1 cellular context compared by ENCODE assay signal in the genomic region with DNA sequence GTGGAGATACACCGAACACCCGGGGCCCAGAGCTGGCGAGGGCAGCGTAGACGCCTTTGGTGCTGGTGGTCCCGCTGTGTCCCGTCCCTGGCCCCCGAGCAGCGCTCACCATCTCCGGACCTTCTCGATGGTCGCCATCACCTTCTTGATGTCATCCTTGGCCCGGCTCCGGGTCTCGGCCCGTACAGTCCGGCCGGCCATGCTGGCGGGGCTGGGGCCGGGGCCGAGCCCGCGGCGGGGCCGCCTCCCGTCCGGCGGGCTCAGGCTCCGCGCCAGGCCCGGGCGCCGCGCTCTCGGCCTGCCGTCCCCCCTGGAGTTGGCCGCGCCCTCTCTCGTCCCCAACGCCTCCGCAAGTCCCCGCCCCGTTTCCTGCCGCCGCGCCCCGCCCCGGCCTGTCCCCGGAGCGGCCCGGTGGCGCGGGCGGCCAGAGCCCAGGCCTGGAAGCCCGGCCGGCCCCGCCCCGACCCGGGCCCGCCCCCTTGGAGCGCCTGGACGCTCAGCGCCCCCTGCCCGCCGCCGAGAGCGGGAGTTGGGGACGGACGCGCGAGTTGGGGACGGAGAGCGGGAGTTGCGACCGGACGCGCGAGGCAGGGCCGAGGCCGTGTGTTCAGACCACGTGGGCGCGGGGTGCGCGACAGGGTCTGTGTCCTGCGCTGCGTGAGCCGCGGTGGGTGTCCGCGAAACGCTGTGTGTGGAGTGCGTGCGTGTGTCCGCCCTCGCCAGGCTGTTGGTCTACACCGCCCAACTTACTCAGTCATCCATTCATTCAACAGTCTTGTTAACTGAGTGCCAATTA.
A peak's percentile ranks its signal among the peaks of the same experiment; 100 is the strongest.
TF ChIP-seq lines count a peak whose summit lies in the region.

TSS of gene BCL7C (minus strand) at position 334 of the 796 bp plus-strand sequence. CDS start at position 201, 133 bp downstream.

TF ChIP-seq in K562, 482 proteins besides CTCF, POLR2A, EP300 and RAD21 (continued from another document and continues in another):
- TF ChIP-seq, protein P1, sequence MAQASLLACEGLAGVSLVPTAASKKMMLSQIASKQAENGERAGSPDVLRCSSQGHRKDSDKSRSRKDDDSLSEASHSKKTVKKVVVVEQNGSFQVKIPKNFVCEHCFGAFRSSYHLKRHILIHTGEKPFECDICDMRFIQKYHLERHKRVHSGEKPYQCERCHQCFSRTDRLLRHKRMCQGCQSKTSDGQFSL (CRISPR knock-in tag; IDR thresholded peaks at IDR 0.05): peak; percentile 77
- TF ChIP-seq, protein P1 (tag; IDR thresholded peaks at IDR 0.05): no peak
- no peak for TF ChIP-seq MITF (IDR thresholded peaks at IDR 0.05)
- no peak for TF ChIP-seq ZNF347 (CRISPR knock-in tag; IDR thresholded peaks at IDR 0.05; ENCODE audit: low read depth)
- TF ChIP-seq NFRKB (IDR thresholded peaks at IDR 0.05; ENCODE audit: low read depth): peak; percentile 70; the same call in 1 of the 2 replicates
- TF ChIP-seq, protein P2, sequence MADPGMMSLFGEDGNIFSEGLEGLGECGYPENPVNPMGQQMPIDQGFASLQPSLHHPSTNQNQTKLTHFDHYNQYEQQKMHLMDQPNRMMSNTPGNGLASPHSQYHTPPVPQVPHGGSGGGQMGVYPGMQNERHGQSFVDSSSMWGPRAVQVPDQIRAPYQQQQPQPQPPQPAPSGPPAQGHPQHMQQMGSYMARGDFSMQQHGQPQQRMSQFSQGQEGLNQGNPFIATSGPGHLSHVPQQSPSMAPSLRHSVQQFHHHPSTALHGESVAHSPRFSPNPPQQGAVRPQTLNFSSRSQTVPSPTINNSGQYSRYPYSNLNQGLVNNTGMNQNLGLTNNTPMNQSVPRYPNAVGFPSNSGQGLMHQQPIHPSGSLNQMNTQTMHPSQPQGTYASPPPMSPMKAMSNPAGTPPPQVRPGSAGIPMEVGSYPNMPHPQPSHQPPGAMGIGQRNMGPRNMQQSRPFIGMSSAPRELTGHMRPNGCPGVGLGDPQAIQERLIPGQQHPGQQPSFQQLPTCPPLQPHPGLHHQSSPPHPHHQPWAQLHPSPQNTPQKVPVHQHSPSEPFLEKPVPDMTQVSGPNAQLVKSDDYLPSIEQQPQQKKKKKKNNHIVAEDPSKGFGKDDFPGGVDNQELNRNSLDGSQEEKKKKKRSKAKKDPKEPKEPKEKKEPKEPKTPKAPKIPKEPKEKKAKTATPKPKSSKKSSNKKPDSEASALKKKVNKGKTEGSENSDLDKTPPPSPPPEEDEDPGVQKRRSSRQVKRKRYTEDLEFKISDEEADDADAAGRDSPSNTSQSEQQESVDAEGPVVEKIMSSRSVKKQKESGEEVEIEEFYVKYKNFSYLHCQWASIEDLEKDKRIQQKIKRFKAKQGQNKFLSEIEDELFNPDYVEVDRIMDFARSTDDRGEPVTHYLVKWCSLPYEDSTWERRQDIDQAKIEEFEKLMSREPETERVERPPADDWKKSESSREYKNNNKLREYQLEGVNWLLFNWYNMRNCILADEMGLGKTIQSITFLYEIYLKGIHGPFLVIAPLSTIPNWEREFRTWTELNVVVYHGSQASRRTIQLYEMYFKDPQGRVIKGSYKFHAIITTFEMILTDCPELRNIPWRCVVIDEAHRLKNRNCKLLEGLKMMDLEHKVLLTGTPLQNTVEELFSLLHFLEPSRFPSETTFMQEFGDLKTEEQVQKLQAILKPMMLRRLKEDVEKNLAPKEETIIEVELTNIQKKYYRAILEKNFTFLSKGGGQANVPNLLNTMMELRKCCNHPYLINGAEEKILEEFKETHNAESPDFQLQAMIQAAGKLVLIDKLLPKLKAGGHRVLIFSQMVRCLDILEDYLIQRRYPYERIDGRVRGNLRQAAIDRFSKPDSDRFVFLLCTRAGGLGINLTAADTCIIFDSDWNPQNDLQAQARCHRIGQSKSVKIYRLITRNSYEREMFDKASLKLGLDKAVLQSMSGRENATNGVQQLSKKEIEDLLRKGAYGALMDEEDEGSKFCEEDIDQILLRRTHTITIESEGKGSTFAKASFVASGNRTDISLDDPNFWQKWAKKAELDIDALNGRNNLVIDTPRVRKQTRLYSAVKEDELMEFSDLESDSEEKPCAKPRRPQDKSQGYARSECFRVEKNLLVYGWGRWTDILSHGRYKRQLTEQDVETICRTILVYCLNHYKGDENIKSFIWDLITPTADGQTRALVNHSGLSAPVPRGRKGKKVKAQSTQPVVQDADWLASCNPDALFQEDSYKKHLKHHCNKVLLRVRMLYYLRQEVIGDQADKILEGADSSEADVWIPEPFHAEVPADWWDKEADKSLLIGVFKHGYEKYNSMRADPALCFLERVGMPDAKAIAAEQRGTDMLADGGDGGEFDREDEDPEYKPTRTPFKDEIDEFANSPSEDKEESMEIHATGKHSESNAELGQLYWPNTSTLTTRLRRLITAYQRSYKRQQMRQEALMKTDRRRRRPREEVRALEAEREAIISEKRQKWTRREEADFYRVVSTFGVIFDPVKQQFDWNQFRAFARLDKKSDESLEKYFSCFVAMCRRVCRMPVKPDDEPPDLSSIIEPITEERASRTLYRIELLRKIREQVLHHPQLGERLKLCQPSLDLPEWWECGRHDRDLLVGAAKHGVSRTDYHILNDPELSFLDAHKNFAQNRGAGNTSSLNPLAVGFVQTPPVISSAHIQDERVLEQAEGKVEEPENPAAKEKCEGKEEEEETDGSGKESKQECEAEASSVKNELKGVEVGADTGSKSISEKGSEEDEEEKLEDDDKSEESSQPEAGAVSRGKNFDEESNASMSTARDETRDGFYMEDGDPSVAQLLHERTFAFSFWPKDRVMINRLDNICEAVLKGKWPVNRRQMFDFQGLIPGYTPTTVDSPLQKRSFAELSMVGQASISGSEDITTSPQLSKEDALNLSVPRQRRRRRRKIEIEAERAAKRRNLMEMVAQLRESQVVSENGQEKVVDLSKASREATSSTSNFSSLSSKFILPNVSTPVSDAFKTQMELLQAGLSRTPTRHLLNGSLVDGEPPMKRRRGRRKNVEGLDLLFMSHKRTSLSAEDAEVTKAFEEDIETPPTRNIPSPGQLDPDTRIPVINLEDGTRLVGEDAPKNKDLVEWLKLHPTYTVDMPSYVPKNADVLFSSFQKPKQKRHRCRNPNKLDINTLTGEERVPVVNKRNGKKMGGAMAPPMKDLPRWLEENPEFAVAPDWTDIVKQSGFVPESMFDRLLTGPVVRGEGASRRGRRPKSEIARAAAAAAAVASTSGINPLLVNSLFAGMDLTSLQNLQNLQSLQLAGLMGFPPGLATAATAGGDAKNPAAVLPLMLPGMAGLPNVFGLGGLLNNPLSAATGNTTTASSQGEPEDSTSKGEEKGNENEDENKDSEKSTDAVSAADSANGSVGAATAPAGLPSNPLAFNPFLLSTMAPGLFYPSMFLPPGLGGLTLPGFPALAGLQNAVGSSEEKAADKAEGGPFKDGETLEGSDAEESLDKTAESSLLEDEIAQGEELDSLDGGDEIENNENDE (IDR thresholded peaks at IDR 0.05; ENCODE audit: low read depth, low read length): no peak
- TF ChIP-seq ZBTB1 (CRISPR knock-in tag; IDR thresholded peaks at IDR 0.05; ENCODE audit: borderline replicate concordance, low read depth): peak; percentile 86; the same call in 1 of the 2 replicates
- no peak for TF ChIP-seq HNRNPUL1 (IDR thresholded peaks at IDR 0.05; ENCODE audit: low read length)
- TF ChIP-seq TAF15 (IDR thresholded peaks at IDR 0.05; ENCODE audit: low read depth, low read length): no peak
- no peak for TF ChIP-seq RFX5 (IDR thresholded peaks at IDR 0.05; ENCODE audit: low read depth, low read length)
- 0 out of 2 replicates have a peak, but pooled peaks have one; percentile 81 for TF ChIP-seq ZNF124 (CRISPR knock-in tag; IDR thresholded peaks at IDR 0.05)
- TF ChIP-seq BRF2 (IDR thresholded peaks at IDR 0.05; ENCODE audit: borderline replicate concordance, insufficient read depth, insufficient read length): no peak
- TF ChIP-seq ZNF24 (IDR thresholded peaks at IDR 0.05): peak; percentile 86
- TF ChIP-seq HDAC2 (IDR thresholded peaks at IDR 0.05): peak; percentile 72
- no peak for TF ChIP-seq DACH1 (IDR thresholded peaks at IDR 0.05; ENCODE audit: partially characterized antibody)
- peak; percentile 72 for TF ChIP-seq GABPA (tag; conservative IDR thresholded peaks at IDR 0.05; ENCODE audit: low read depth)
- peak; percentile 99 for TF ChIP-seq ZNF282 (CRISPR knock-in tag; IDR thresholded peaks at IDR 0.05)
- TF ChIP-seq PYGO2 (tag; IDR thresholded peaks at IDR 0.05): no peak
- no peak for TF ChIP-seq SIX5 (IDR thresholded peaks at IDR 0.05; ENCODE audit: borderline replicate concordance in 1 of 2, insufficient read depth in 1 of 2, low read depth in 1 of 2, low read length in 2 of 2)
- TF ChIP-seq ZNF584 (CRISPR knock-in tag; IDR thresholded peaks at IDR 0.05; ENCODE audit: low read depth): 0 out of 2 replicates have a peak, but pooled peaks have one; percentile 65
- TF ChIP-seq HDAC6 (IDR thresholded peaks at IDR 0.05; ENCODE audit: low read depth, low read length): no peak
- TF ChIP-seq NBN (IDR thresholded peaks at IDR 0.05; ENCODE audit: low read depth): peak; percentile 53; the same call in 1 of the 2 replicates
- no peak; the same call in 1 of the 2 replicates for TF ChIP-seq ESRRA (IDR thresholded peaks at IDR 0.05; ENCODE audit: borderline replicate concordance, low read depth)
- peak; percentile 94 for TF ChIP-seq E2F1 (CRISPR knock-in tag; IDR thresholded peaks at IDR 0.05)
- TF ChIP-seq U2AF1 (optimal IDR thresholded peaks at IDR 0.05; ENCODE audit: low read depth, low read length): peak; percentile 48
- TF ChIP-seq PPARD (CRISPR knock-in tag; IDR thresholded peaks at IDR 0.05): no peak
- TF ChIP-seq CREM (IDR thresholded peaks at IDR 0.05; ENCODE audit: low read depth): peak; percentile 60
- TF ChIP-seq ZNF830 (CRISPR knock-in tag; IDR thresholded peaks at IDR 0.05): no peak
- peak; percentile 34; the same call in 1 of the 2 replicates for TF ChIP-seq ETV1 (tag; conservative IDR thresholded peaks at IDR 0.05; ENCODE audit: low read depth)
- no peak for TF ChIP-seq EZH2 (IDR thresholded peaks at IDR 0.05; ENCODE audit: borderline replicate concordance, low read depth, low read length)
- TF ChIP-seq ZNF75A (CRISPR knock-in tag; IDR thresholded peaks at IDR 0.05): no peak
- no peak for TF ChIP-seq ZFP1 (CRISPR knock-in tag; IDR thresholded peaks at IDR 0.05)
- peak; percentile 87 for TF ChIP-seq IRF2 (CRISPR knock-in tag; IDR thresholded peaks at IDR 0.05)
- no peak; the same call in 1 of the 2 replicates for TF ChIP-seq MYNN (IDR thresholded peaks at IDR 0.05)
- TF ChIP-seq MYNN (CRISPR knock-in tag; IDR thresholded peaks at IDR 0.05): no peak
- TF ChIP-seq, protein P3, sequence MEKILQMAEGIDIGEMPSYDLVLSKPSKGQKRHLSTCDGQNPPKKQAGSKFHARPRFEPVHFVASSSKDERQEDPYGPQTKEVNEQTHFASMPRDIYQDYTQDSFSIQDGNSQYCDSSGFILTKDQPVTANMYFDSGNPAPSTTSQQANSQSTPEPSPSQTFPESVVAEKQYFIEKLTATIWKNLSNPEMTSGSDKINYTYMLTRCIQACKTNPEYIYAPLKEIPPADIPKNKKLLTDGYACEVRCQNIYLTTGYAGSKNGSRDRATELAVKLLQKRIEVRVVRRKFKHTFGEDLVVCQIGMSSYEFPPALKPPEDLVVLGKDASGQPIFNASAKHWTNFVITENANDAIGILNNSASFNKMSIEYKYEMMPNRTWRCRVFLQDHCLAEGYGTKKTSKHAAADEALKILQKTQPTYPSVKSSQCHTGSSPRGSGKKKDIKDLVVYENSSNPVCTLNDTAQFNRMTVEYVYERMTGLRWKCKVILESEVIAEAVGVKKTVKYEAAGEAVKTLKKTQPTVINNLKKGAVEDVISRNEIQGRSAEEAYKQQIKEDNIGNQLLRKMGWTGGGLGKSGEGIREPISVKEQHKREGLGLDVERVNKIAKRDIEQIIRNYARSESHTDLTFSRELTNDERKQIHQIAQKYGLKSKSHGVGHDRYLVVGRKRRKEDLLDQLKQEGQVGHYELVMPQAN (IDR thresholded peaks at IDR 0.05; ENCODE audit: borderline replicate concordance): peak; percentile 91; the same call in 1 of the 2 replicates
- TF ChIP-seq FOXJ2 (tag; IDR thresholded peaks at IDR 0.05): no peak
- peak; percentile 81; the same call in 1 of the 2 replicates for TF ChIP-seq ZBTB43 (CRISPR knock-in tag; IDR thresholded peaks at IDR 0.05)
- peak; percentile 91 for TF ChIP-seq KLF13 (tag; IDR thresholded peaks at IDR 0.05; ENCODE audit: borderline replicate concordance, low read depth)
- TF ChIP-seq ZNF717 (CRISPR knock-in tag; IDR thresholded peaks at IDR 0.05): no peak
- no peak for TF ChIP-seq XRCC4 (IDR thresholded peaks at IDR 0.05; ENCODE audit: extremely low read depth, insufficient read depth, insufficient read length)
- peak; percentile 95 for TF ChIP-seq EP400 (IDR thresholded peaks at IDR 0.05)
